Comparison of ENCODE assay signal across 7 cellular contexts in genomic region chr16:67104061-67104460, GRCh38. TPM values are rescaled to one million over a fixed set of nuclear protein-coding genes. Genes with fewer than 3 reads are reported as not detected.
A peak's percentile ranks its signal among the peaks of the same experiment; 100 is the strongest.
DNase-seq lines count a peak whose midpoint lies in the region; ATAC-seq and TF ChIP-seq lines count a peak whose summit lies in the region.
"Had no signal": no experiment of that assay in that cellular context is flagged by ENCODE, and none has a peak within 500 bp of the region (broad histone marks: within the 10 kb centered on the region; RNA-seq: fewer than 3 reads in every experiment).

No MANE protein-coding gene starts in this region.

- H2AFZ ChIP-seq in smooth muscle cell (ENCODE audit: low read depth) = no peak overlapping the region

- peaks cover 17% of the 10 kb centered on the region for H3F3A ChIP-seq in smooth muscle cell (ENCODE audit: low read depth)

- DNase-seq in NCI-H2196 (lab: John Stamatoyannopoulos, UW; ENCODE audit: unreplicated experiment) = peak; percentile 6
- DNase-seq in NCI-H2196 treated with DMSO at 0.1 percent for 48 hours (lab: John Stamatoyannopoulos, UW; ENCODE audit: unreplicated experiment) = no peak
- no peak for DNase-seq in chondrocyte (ENCODE audit: low spot score)
- DNase-seq in smooth muscle cell (lab: John Stamatoyannopoulos, UW; ENCODE audit: unreplicated experiment) = no peak
- DNase-seq in activated CD4-positive, alpha-beta T cell treated with anti-CD3 and anti-CD28 coated beads, Interleukin-2, amount 50 U/mL, for 1 hour = no peak

- ATAC-seq in GM21390 (IDR thresholded peaks at IDR 0.05; ENCODE audit: unreplicated experiment) = no peak

- peaks cover 13% of the 10 kb centered on the region for H4K20me1 ChIP-seq in smooth muscle cell (ENCODE audit: low read depth)

- no peaks in the 10 kb centered on the region for H3K9me3 Mint-ChIP-seq in chondrocyte (ENCODE audit: low read depth)

- no peak overlapping the region for H3K4me3 ChIP-seq in smooth muscle cell
- H3K4me3 ChIP-seq: BLaER1 treated with 17β-estradiol and CSF1 and Interleukin-3, amounts not matched to agents 10 nM and 100 nM had no signal

- no peak overlapping the region for H3K4me3 Mint-ChIP-seq in chondrocyte (ENCODE audit: unreplicated experiment)

- H3K27me3 ChIP-seq in smooth muscle cell (ENCODE audit: low read depth) = no peaks in the 10 kb centered on the region
- H3K27me3 ChIP-seq: BLaER1 treated with 17β-estradiol and CSF1 and Interleukin-3, amounts not matched to agents 10 nM and 100 nM had no signal

- H3K27me3 Mint-ChIP-seq in chondrocyte (ENCODE audit: low read depth) = no peaks in the 10 kb centered on the region

- H3K27ac Mint-ChIP-seq in chondrocyte (ENCODE audit: unreplicated experiment) = no peak overlapping the region

- H3K9me3 ChIP-seq in smooth muscle cell (replicated peaks; ENCODE audit: low read depth) = no peaks in the 10 kb centered on the region
- H3K9me3 ChIP-seq: BLaER1 treated with 17β-estradiol and CSF1 and Interleukin-3, amounts not matched to agents 10 nM and 100 nM had no signal

- H3K4me1 ChIP-seq in smooth muscle cell (ENCODE audit: low read depth) = peaks cover 5% of the 10 kb centered on the region

- H3K36me3 ChIP-seq in smooth muscle cell (ENCODE audit: low read depth) = no peaks in the 10 kb centered on the region

- peaks cover 6% of the 10 kb centered on the region for H3K4me1 Mint-ChIP-seq in chondrocyte (ENCODE audit: low read depth)

- 78% methylated on average over 4 of the region's 4 CpGs for WGBS in smooth muscle cell (ENCODE audit: low lambda C conversion rate)

- H3K27ac ChIP-seq in smooth muscle cell (ENCODE audit: low read depth) = no peak overlapping the region

- TF ChIP-seq CTCF in chondrocyte (IDR thresholded peaks at IDR 0.05) (peak; percentile 68), smooth muscle cell (IDR thresholded peaks at IDR 0.05; ENCODE audit: borderline replicate concordance, insufficient read depth, poor library complexity, severe bottlenecking) (peak; percentile 41)

- no peak overlapping the region for H3K4me2 ChIP-seq in smooth muscle cell

- H3K79me2 ChIP-seq in smooth muscle cell (ENCODE audit: low read depth) = no peaks in the 10 kb centered on the region

- H3K36me3 Mint-ChIP-seq in chondrocyte (ENCODE audit: low read depth) = peaks cover 4% of the 10 kb centered on the region

- H3K9ac ChIP-seq in smooth muscle cell (ENCODE audit: low read depth) = no peak overlapping the region
- H3K9ac ChIP-seq: BLaER1 treated with 17β-estradiol and CSF1 and Interleukin-3, amounts not matched to agents 10 nM and 100 nM had no signal

RNA-seq across cellular contexts. Expression of gene PHAF1, which starts 5.7 kb away (rescaled TPM):
- total RNA-seq in chondrocyte (14.0 to 18.2 TPM (median 14.9 TPM) in 3 replicates), smooth muscle cell (15.5 and 30.2 TPM in 2 replicates)
- polyA plus RNA-seq in smooth muscle cell = 15.5 and 24.5 TPM in 2 replicates

RNA-seq across cellular contexts. Expression of gene B3GNT9, which starts 46.7 kb away (rescaled TPM):
- 39.9 to 64.4 TPM (median 41.4 TPM) in 3 replicates for total RNA-seq in chondrocyte
- total RNA-seq in smooth muscle cell = 29.9 and 30.7 TPM in 2 replicates
- polyA plus RNA-seq in smooth muscle cell = 35.5 and 39.3 TPM in 2 replicates

RNA-seq across cellular contexts. Expression of gene TRADD, which starts 55.6 kb away (rescaled TPM):
- total RNA-seq in chondrocyte = 16.6 to 20.0 TPM (median 19.1 TPM) in 3 replicates
- 11.8 and 12.5 TPM in 2 replicates for total RNA-seq in smooth muscle cell
- polyA plus RNA-seq in smooth muscle cell = 27.2 and 35.4 TPM in 2 replicates

RNA-seq across cellular contexts. Expression of gene FBXL8, which starts 55.7 kb away (rescaled TPM):
- total RNA-seq in chondrocyte = 14.6 to 17.5 TPM (median 16.0 TPM) in 3 replicates
- total RNA-seq in smooth muscle cell = 1.9 and 7.7 TPM in 2 replicates
- 12.0 and 13.5 TPM in 2 replicates for polyA plus RNA-seq in smooth muscle cell
